1 cellular context compared by ENCODE assay signal in the genomic region with DNA sequence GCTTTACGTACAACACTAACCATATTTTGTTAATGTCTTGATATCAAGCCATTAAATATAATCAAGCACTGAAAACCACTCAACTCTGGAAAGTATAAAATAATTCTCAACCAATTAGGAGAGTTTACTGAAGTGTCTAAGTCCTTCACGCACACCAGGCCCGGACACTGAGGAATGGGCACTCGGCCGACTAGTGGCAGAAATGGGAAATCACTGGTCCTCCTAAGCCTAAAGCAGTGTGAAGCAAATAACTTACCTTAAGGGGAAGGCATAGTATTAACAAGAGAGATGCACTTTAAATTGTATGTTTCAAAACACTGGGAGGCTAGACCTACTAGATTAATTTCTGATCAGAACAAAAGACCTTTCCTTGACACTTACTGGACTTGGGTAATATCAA.
TF ChIP-seq lines count a peak whose summit lies in the region.

No MANE protein-coding gene starts in this region.

TF ChIP-seq in SK-N-SH, 30 proteins besides CTCF, POLR2A, EP300 and RAD21 (continued from another document):
- TF ChIP-seq TAF1 (IDR thresholded peaks at IDR 0.05; ENCODE audit: borderline replicate concordance, low read depth, low read length) (no peak), EZH2phosphoT487 (IDR thresholded peaks at IDR 0.05; ENCODE audit: borderline replicate concordance, low read depth) (no peak), GABPA (IDR thresholded peaks at IDR 0.05; ENCODE audit: low read depth) (no peak), RCOR1 (IDR thresholded peaks at IDR 0.05; ENCODE audit: low read length) (no peak), RXRA (IDR thresholded peaks at IDR 0.05; ENCODE audit: borderline replicate concordance, low read depth) (no peak), IRF3 (IDR thresholded peaks at IDR 0.05; ENCODE audit: low read depth, low read length) (no peak)
- TF ChIP-seq, protein P1, sequence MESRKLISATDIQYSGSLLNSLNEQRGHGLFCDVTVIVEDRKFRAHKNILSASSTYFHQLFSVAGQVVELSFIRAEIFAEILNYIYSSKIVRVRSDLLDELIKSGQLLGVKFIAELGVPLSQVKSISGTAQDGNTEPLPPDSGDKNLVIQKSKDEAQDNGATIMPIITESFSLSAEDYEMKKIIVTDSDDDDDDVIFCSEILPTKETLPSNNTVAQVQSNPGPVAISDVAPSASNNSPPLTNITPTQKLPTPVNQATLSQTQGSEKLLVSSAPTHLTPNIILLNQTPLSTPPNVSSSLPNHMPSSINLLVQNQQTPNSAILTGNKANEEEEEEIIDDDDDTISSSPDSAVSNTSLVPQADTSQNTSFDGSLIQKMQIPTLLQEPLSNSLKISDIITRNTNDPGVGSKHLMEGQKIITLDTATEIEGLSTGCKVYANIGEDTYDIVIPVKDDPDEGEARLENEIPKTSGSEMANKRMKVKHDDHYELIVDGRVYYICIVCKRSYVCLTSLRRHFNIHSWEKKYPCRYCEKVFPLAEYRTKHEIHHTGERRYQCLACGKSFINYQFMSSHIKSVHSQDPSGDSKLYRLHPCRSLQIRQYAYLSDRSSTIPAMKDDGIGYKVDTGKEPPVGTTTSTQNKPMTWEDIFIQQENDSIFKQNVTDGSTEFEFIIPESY (IDR thresholded peaks at IDR 0.05; ENCODE audit: borderline replicate concordance, low read depth) = no peak
TF ChIP-seq in SK-N-SH: peak in this region for 0.
